ENCODE assay signal across 8 cellular contexts in the genomic region with DNA sequence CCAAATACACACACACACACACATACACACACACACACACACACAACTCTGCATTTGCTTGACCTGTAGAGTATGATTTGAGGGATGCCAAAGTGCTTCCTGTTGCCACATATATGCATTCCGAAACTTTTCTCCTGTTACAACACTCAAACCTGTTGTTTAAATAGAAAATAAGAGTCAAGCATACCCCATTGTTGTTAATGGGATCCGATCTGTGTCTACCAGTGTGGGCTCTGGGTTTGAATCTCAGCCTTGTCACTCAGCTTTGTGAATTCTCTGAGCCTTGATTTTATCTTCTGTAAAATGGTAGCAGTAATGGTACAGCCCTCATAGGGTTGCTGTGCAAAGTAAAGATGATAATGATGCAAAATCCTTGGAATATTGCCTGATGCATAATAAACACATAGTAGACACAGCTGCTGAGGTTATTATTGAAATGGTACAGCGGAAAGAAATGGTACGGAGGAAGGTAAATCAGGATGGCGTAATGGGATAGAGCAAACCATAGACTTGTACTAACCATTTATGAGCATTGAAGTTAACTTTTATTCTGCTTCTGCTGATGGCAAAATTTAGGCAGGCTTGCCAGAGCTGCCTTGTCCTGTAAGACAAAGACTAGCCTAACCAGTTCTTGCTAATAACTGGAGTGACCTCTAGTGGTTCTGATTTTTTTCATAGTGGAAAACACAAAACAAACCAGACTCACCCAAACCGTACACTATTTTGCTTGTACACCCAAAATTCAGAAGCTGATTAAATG.
A peak's percentile ranks its signal among the peaks of the same experiment; 100 is the strongest.
DNase-seq lines count a peak whose midpoint lies in the region; ATAC-seq and TF ChIP-seq lines count a peak whose summit lies in the region.

No MANE protein-coding gene starts in this region.

- no peak overlapping the region for H3K27ac Mint-ChIP-seq in brain
- no peak overlapping the region for H3K27ac Mint-ChIP-seq in activated T-helper 2 cell treated with anti-CD3 and anti-CD28 coated beads, Interferon-gamma antibody, Interleukin-2, Interleukin-4, amounts not matched to agents 10 μg/mL and 5 μg/mL and 100 μg/mL, durations not matched to agents 14 hours and 24 hours and 36 hours
- H3K27ac Mint-ChIP-seq in activated CD4-positive, alpha-beta T cell treated with anti-CD3 and anti-CD28 coated beads, Interleukin-2, amount 10 ng/mL, durations not matched to agents 24 days and 14 days: no peak overlapping the region

- intact Hi-C loops in left lung (cut with DNase I): loop anchor here in 1 of 2 donors (5.0 to 10.0 kb wide), 2 partner anchors 311 to 1018 kb away; a partner anchor contains a TSS
- intact Hi-C loops in activated T-helper 2 cell treated with anti-CD3 and anti-CD28 coated beads, Interferon-gamma antibody, Interleukin-2, Interleukin-4, amounts not matched to agents 10 μg/mL and 5 μg/mL and 100 μg/mL, durations not matched to agents 14 hours and 24 hours and 36 hours (cut with micrococcal nuclease): no loop called here
- intact Hi-C loops in activated CD4-positive, alpha-beta T cell treated with anti-CD3 and anti-CD28 coated beads, Interleukin-2, amount 10 ng/mL, durations not matched to agents 24 days and 14 days (cut with micrococcal nuclease): no loop called here

- H3K9me3 ChIP-seq in left lung: no peaks in the 10 kb centered on the region

- H3K4me1 ChIP-seq in left lung: peaks cover 0 to 16% of the 10 kb centered on the region in 2 donors

- no peaks in the 10 kb centered on the region for H3K36me3 ChIP-seq in left lung

- H3K36me3 Mint-ChIP-seq in brain: no peaks in the 10 kb centered on the region
- no peaks in the 10 kb centered on the region for H3K36me3 Mint-ChIP-seq in activated T-helper 2 cell treated with anti-CD3 and anti-CD28 coated beads, Interferon-gamma antibody, Interleukin-2, Interleukin-4, amounts not matched to agents 10 μg/mL and 5 μg/mL and 100 μg/mL, durations not matched to agents 14 hours and 24 hours and 36 hours (ENCODE audit: low read depth)
- H3K36me3 Mint-ChIP-seq in activated CD4-positive, alpha-beta T cell treated with anti-CD3 and anti-CD28 coated beads, Interleukin-2, amount 10 ng/mL, durations not matched to agents 24 days and 14 days (ENCODE audit: low read depth): no peaks in the 10 kb centered on the region

- peak; percentile 57 to 71 for TF ChIP-seq CTCF in brain (conservative IDR thresholded peaks at IDR 0.05)
- TF ChIP-seq CTCF in left lung (IDR thresholded peaks at IDR 0.05): peak in 1 of 2 donors; percentile 52

- peaks cover 14% of the 10 kb centered on the region for H3K4me1 Mint-ChIP-seq in brain
- H3K4me1 Mint-ChIP-seq in activated T-helper 2 cell treated with anti-CD3 and anti-CD28 coated beads, Interferon-gamma antibody, Interleukin-2, Interleukin-4, amounts not matched to agents 10 μg/mL and 5 μg/mL and 100 μg/mL, durations not matched to agents 14 hours and 24 hours and 36 hours (ENCODE audit: low read depth): peaks cover 4% of the 10 kb centered on the region
- peaks cover 6% of the 10 kb centered on the region for H3K4me1 Mint-ChIP-seq in activated CD4-positive, alpha-beta T cell treated with anti-CD3 and anti-CD28 coated beads, Interleukin-2, amount 10 ng/mL, durations not matched to agents 24 days and 14 days

- H3K9me3 Mint-ChIP-seq in brain: no peaks in the 10 kb centered on the region
- no peaks in the 10 kb centered on the region for H3K9me3 Mint-ChIP-seq in activated T-helper 2 cell treated with anti-CD3 and anti-CD28 coated beads, Interferon-gamma antibody, Interleukin-2, Interleukin-4, amounts not matched to agents 10 μg/mL and 5 μg/mL and 100 μg/mL, durations not matched to agents 14 hours and 24 hours and 36 hours
- no peaks in the 10 kb centered on the region for H3K9me3 Mint-ChIP-seq in activated CD4-positive, alpha-beta T cell treated with anti-CD3 and anti-CD28 coated beads, Interleukin-2, amount 10 ng/mL, durations not matched to agents 24 days and 14 days

- H3K27me3 Mint-ChIP-seq in brain: peaks cover 12% of the 10 kb centered on the region
- H3K27me3 Mint-ChIP-seq in activated T-helper 2 cell treated with anti-CD3 and anti-CD28 coated beads, Interferon-gamma antibody, Interleukin-2, Interleukin-4, amounts not matched to agents 10 μg/mL and 5 μg/mL and 100 μg/mL, durations not matched to agents 14 hours and 24 hours and 36 hours (ENCODE audit: low read depth): peaks cover 10% of the 10 kb centered on the region
- H3K27me3 Mint-ChIP-seq in activated CD4-positive, alpha-beta T cell treated with anti-CD3 and anti-CD28 coated beads, Interleukin-2, amount 10 ng/mL, durations not matched to agents 24 days and 14 days: peaks cover 13% of the 10 kb centered on the region

- ATAC-seq in left lung: peak; percentile 87
- ATAC-seq in HG02970 (IDR thresholded peaks at IDR 0.05; ENCODE audit: low FRiP score, unreplicated experiment): no peak
- ATAC-seq in HG02885 (IDR thresholded peaks at IDR 0.05; ENCODE audit: poor library complexity, unreplicated experiment): no peak

- H3K4me3 ChIP-seq in left lung: no peak overlapping the region

- H3K4me3 Mint-ChIP-seq in brain: no peak overlapping the region
- H3K4me3 Mint-ChIP-seq in activated T-helper 2 cell treated with anti-CD3 and anti-CD28 coated beads, Interferon-gamma antibody, Interleukin-2, Interleukin-4, amounts not matched to agents 10 μg/mL and 5 μg/mL and 100 μg/mL, durations not matched to agents 14 hours and 24 hours and 36 hours (ENCODE audit: low read depth): no peak overlapping the region
- H3K4me3 Mint-ChIP-seq in activated CD4-positive, alpha-beta T cell treated with anti-CD3 and anti-CD28 coated beads, Interleukin-2, amount 10 ng/mL, durations not matched to agents 24 days and 14 days: no peak overlapping the region

- in situ Hi-C loops in G401 (cut with HindIII; ENCODE audit: low sequenced_read_pairs): no loop called here

- DNase-seq in G401 (ENCODE audit: low spot score) (peak; percentile 30), NCI-H1105 (lab: John Stamatoyannopoulos, UW) (peak; percentile 9), left lung (no peak)
- no peak for DNase-seq in activated T-helper 2 cell treated with anti-CD3 and anti-CD28 coated beads, Interferon-gamma antibody, Interleukin-2, Interleukin-4, amounts not matched to agents 10 μg/mL and 5 μg/mL and 100 μg/mL, durations not matched to agents 14 hours and 24 hours and 36 hours (ENCODE audit: low spot score)
- no peak for DNase-seq in activated CD4-positive, alpha-beta T cell treated with anti-CD3 and anti-CD28 coated beads, Interleukin-2, amount 10 ng/mL, durations not matched to agents 24 days and 14 days

- no peaks in the 10 kb centered on the region for H3K27me3 ChIP-seq in left lung

- no peak overlapping the region for H3K27ac ChIP-seq in left lung

Comparison
In these comparisons a context has a peak if more than half of its experiments do, and no peak if none do; other contexts are left out.
1. DNase-seq: peak in G401 (single experiment) and NCI-H1105 (single experiment); none in left lung (0 of 2), activated T-helper 2 cell treated with anti-CD3 and anti-CD28 coated beads, Interferon-gamma antibody, Interleukin-2, Interleukin-4, amounts not matched to agents 10 μg/mL and 5 μg/mL and 100 μg/mL, durations not matched to agents 14 hours and 24 hours and 36 hours (single experiment) and activated CD4-positive, alpha-beta T cell treated with anti-CD3 and anti-CD28 coated beads, Interleukin-2, amount 10 ng/mL, durations not matched to agents 24 days and 14 days (single experiment).